In genomic region chrX:111352424-111352823, GRCh38 we compare ENCODE assay signal across 13 cellular contexts. TPM values are rescaled to one million over a fixed set of nuclear protein-coding genes. Genes with fewer than 3 reads are reported as not detected.
DNase-seq lines count a peak whose midpoint lies in the region; ATAC-seq and TF ChIP-seq lines count a peak whose summit lies in the region.
"Had no signal": no experiment of that assay in that cellular context is flagged by ENCODE, and none has a peak within 500 bp of the region (broad histone marks: within the 10 kb centered on the region; RNA-seq: fewer than 3 reads in every experiment).

No MANE protein-coding gene starts in this region.

- CTCF ChIA-PET in mammary epithelial cell (lab: Charles Lee; ENCODE audit: low non-redundant PET), result no interaction called here

- H3K27me3 ChIP-seq in mammary epithelial cell (ENCODE audit: insufficient read depth, low read length), result peaks cover 3% of the 10 kb centered on the region
- H3K27me3 ChIP-seq in ascending aorta, result no peaks in the 10 kb centered on the region
- H3K27me3 ChIP-seq: cardiac muscle cell had no signal

- dilution Hi-C loops in mammary epithelial cell (cut with HindIII; ENCODE audit: low sequenced_read_pairs), result no loop called here

- DNase-seq in DMS53 (lab: John Stamatoyannopoulos, UW), result peak; percentile 74
- DNase-seq in NCI-H1694 (lab: John Stamatoyannopoulos, UW), result peak; percentile 85
- peak; percentile 78 for DNase-seq in mammary epithelial cell
- peak in 1 of 3 donors; percentile 19 for DNase-seq in mucosa of descending colon
- no peak for DNase-seq in ascending aorta (ENCODE audit: low spot score in 2 of 2)
- DNase-seq in T-helper 9 cell, result no peak
- DNase-seq: activated CD4-positive, alpha-beta memory T cell treated with anti-CD3 and anti-CD28 coated beads for 36 hours; HFFc6 had no signal

- H3K9me3 ChIP-seq in mammary epithelial cell (replicated peaks; ENCODE audit: insufficient read depth, low read length) (no peaks in the 10 kb centered on the region), mucosa of descending colon (no peaks in the 10 kb centered on the region), ascending aorta (no peaks in the 10 kb centered on the region)

- peaks cover 7% of the 10 kb centered on the region for H3K4me1 ChIP-seq in mammary epithelial cell (ENCODE audit: insufficient read depth, low read length)
- H3K4me1 ChIP-seq in mucosa of descending colon (ENCODE audit: low read depth), result no peaks in the 10 kb centered on the region
- peaks cover 0 to 2% of the 10 kb centered on the region in 2 donors for H3K4me1 ChIP-seq in ascending aorta

- TF ChIP-seq CTCF in mammary epithelial cell (conservative IDR thresholded peaks at IDR 0.05 in 1 of 2, IDR thresholded peaks at IDR 0.05 in 1 of 2; ENCODE audit: extremely low read depth in 1 of 2, insufficient read depth in 1 of 2, low read depth in 1 of 2, low read length in 2 of 2) (no peak), mucosa of descending colon (IDR thresholded peaks at IDR 0.05) (no peak), ascending aorta (IDR thresholded peaks at IDR 0.05) (no peak)

- H3K27ac ChIP-seq in mammary epithelial cell (ENCODE audit: insufficient read depth, low read depth, low read length), result no peak overlapping the region
- no peak overlapping the region for H3K27ac ChIP-seq in ascending aorta
- H3K27ac ChIP-seq: cardiac muscle cell had no signal

- H4K20me1 ChIP-seq in mammary epithelial cell (ENCODE audit: insufficient read depth, low read length), result no peaks in the 10 kb centered on the region

- ATAC-seq in mucosa of descending colon (peak; percentile 75), HG02840 (IDR thresholded peaks at IDR 0.05; ENCODE audit: low FRiP score, unreplicated experiment) (no peak), HG03097 (IDR thresholded peaks at IDR 0.05; ENCODE audit: low FRiP score, unreplicated experiment) (no peak)

- no peaks in the 10 kb centered on the region for H3K79me2 ChIP-seq in mammary epithelial cell (ENCODE audit: insufficient read depth, low read length)

- H3K4me3 ChIP-seq in mammary epithelial cell (replicated peaks in 1 of 3; ENCODE audit: insufficient read depth in 1 of 3, low read depth in 2 of 3, low read length in 3 of 3) (no peak overlapping the region), mucosa of descending colon (no peak overlapping the region), ascending aorta (no peak overlapping the region)
- H3K4me3 ChIP-seq: cardiac muscle cell had no signal

- BruUV-seq in mammary epithelial cell (replicated peaks; lab: Mats Ljungman, UMichigan), result no TSS peak

- in situ Hi-C loops in mammary epithelial cell (cut with MboI; ENCODE audit: low sequenced_read_pairs in 2 of 2), result no loop called here

- 50% methylated on average over 1 of the region's 1 CpG for WGBS in mammary epithelial cell (ENCODE audit: low coverage, missing lambda C conversion rate)

- H3K9ac ChIP-seq in mammary epithelial cell (ENCODE audit: insufficient read depth, low read length), result no peak overlapping the region

- H3K36me3 ChIP-seq in mammary epithelial cell (ENCODE audit: insufficient read depth, low read length) (no peaks in the 10 kb centered on the region), mucosa of descending colon (ENCODE audit: low read depth) (no peaks in the 10 kb centered on the region), ascending aorta (no peaks in the 10 kb centered on the region)
- H3K36me3 ChIP-seq: cardiac muscle cell had no signal

- H2AFZ ChIP-seq in mammary epithelial cell (ENCODE audit: low read depth, low read length), result no peak overlapping the region

- no peak overlapping the region for H3K4me2 ChIP-seq in mammary epithelial cell (ENCODE audit: insufficient read depth, low read depth, low read length)

- intact Hi-C loops in mammary epithelial cell (cut with micrococcal nuclease) (no loop called here), mucosa of descending colon (cut with DNase I, micrococcal nuclease) (no loop called here), ascending aorta (cut with DNase I) (no loop called here)

RNA-seq across cellular contexts. Expression of gene DCX, which starts 59.6 kb away (rescaled TPM):
- total RNA-seq in mammary epithelial cell (not detected), mucosa of descending colon (under 1 TPM in 1 of 3 donors, not detected in 2; 0.22 TPM), ascending aorta (not detected)
- not detected for polyA plus RNA-seq in mammary epithelial cell
- polyA minus RNA-seq in mammary epithelial cell, result not detected
- total RNA-seq: activated CD4-positive, alpha-beta memory T cell treated with anti-CD3 and anti-CD28 coated beads for 36 hours; HFFc6; OCI-LY7; osteoblast had no signal

Comparison
In these comparisons a context has a peak if more than half of its experiments do, and no peak if none do; other contexts are left out.
1. DNase-seq: peak in DMS53 (single experiment), NCI-H1694 (single experiment) and mammary epithelial cell (single experiment); none in ascending aorta (0 of 2) and T-helper 9 cell (single experiment).